6 cellular contexts compared by ENCODE assay signal in the genomic region with DNA sequence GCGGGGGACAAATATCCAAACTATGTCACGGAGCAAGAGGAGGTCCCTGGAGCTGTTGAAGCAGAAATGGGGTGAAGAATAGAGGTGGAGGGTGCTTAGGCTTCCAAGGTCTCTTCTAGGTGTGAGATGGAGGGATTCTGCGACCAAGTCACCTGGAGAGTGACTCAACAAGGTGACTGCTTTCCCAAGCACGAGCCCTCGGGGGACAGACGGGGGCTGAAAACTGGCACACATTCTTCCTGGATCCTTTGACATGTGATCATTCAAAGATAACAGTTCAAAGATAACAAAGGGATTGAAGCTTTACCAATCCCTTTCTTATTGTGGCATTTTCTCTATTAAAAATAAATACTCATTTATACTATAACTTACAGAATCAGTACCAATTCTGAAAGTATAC. TPM values are rescaled to one million over a fixed set of nuclear protein-coding genes. Genes with fewer than 3 reads are reported as not detected.
"Had no signal": no experiment of that assay in that cellular context is flagged by ENCODE, and none has a peak within 500 bp of the region (broad histone marks: within the 10 kb centered on the region; RNA-seq: fewer than 3 reads in every experiment).

No MANE protein-coding gene starts in this region.

- H3K4me2 ChIP-seq: GM23338 had no signal

- ATAC-seq: GM23338 had no signal

- DNase-seq: H9, HCEC 1CT, IMR-90 had no signal

- H3K4me3 ChIP-seq: GM23338 had no signal

- H3K4me1 Mint-ChIP-seq: GM23338 had no signal

- H3K4me3 Mint-ChIP-seq: GM23338, H9 had no signal

- H3K27ac Mint-ChIP-seq: GM23338, H9 had no signal

- H2AFZ ChIP-seq: GM23338 had no signal

RNA-seq across cellular contexts. Expression of a gene that starts 2.2 kb away (rescaled TPM):
- total RNA-seq: GM23338, H1, H9, HT-29, IMR-90 had no signal
- polyA plus RNA-seq: GM23338, IMR-90 had no signal

RNA-seq across cellular contexts. Expression of a gene that starts 59.0 kb away (rescaled TPM):
- total RNA-seq: HT-29, IMR-90 had no signal
